ENCODE assay signal across 10 cellular contexts in the genomic region with DNA sequence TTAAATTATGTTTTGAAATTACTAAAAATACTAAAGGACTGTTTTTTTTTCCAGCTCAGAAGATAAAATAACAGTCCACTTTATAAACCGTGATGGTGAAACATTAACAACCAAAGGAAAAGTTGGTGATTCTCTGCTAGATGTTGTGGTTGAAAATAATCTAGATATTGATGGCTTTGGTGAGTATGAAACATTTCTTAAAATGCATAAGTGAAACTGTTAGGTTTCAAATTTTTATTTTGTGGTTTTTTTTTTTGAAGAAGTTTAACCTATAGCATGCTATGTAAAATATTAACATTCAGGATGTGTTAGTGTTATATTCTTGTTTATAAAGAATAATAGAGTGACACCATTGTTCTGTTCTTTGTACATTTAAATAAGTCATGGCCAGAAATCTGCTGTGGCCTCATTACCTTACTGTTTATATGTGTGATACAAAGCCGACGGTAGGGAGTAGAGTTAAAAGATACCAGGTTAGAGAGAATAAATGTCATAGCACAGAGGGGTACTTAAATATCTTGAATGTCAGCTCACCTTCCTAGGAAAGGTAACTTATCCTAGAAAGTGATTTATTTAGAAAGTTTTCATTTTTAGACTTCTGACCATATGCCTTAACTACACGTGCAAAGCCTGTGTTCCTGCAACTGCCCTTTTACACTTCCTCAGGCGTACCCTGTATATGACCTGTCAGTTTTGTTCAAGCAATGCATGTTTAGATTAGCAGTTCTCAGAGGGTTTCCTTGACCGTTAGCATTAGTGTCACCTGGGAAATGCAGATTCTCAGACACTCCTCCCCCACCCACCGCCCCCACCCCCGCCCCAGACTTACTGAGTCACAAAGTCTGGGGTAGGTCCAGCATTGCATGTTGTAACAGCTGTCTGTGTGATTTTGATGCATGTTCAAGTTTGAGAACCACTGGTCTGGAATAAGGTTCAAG. TPM values are rescaled to one million over a fixed set of nuclear protein-coding genes. Genes with fewer than 3 reads are reported as not detected.
DNase-seq lines count a peak whose midpoint lies in the region; ATAC-seq, FAIRE-seq and TF ChIP-seq lines count a peak whose summit lies in the region.
"Had no signal": no experiment of that assay in that cellular context is flagged by ENCODE, and none has a peak within 500 bp of the region (broad histone marks: within the 10 kb centered on the region; RNA-seq: fewer than 3 reads in every experiment).

No MANE protein-coding gene starts in this region.

- TF ChIP-seq CTCF in body of pancreas (IDR thresholded peaks at IDR 0.05) (no peak), osteocyte (IDR thresholded peaks at IDR 0.05) (no peak)

- H3K4me3 ChIP-seq in body of pancreas (no peak overlapping the region), small intestine (ENCODE audit: low read depth in 1 of 2, low read length in 2 of 2) (no peak overlapping the region)
- H3K4me3 ChIP-seq: SJSA1 had no signal

- peaks cover 43% of the 10 kb centered on the region for H3K36me3 Mint-ChIP-seq in activated CD4-positive, alpha-beta T cell treated with anti-CD3 and anti-CD28 coated beads for 36 hours (ENCODE audit: low read depth)
- peaks cover 34% of the 10 kb centered on the region for H3K36me3 Mint-ChIP-seq in activated CD4-positive, alpha-beta T cell treated with anti-CD3 and anti-CD28 coated beads, Interleukin-2, amount 10 ng/mL, durations not matched to agents 7 days and 5 days (ENCODE audit: low read depth)
- H3K36me3 Mint-ChIP-seq in activated naive CD8-positive, alpha-beta T cell treated with anti-CD3 and anti-CD28 coated beads, Interleukin-2, amount 50 U/mL, for 24 hours (ENCODE audit: low read depth), result peaks cover 40% of the 10 kb centered on the region
- H3K36me3 Mint-ChIP-seq in T-cell (peaks cover 34% of the 10 kb centered on the region), osteocyte (ENCODE audit: unreplicated experiment) (peaks cover 29% of the 10 kb centered on the region)

- H3K4me3 Mint-ChIP-seq in activated CD4-positive, alpha-beta T cell treated with anti-CD3 and anti-CD28 coated beads for 36 hours, result no peak overlapping the region
- H3K4me3 Mint-ChIP-seq in activated CD4-positive, alpha-beta T cell treated with anti-CD3 and anti-CD28 coated beads, Interleukin-2, amount 10 ng/mL, durations not matched to agents 7 days and 5 days, result no peak overlapping the region
- no peak overlapping the region for H3K4me3 Mint-ChIP-seq in activated naive CD8-positive, alpha-beta T cell treated with anti-CD3 and anti-CD28 coated beads, Interleukin-2, amount 50 U/mL, for 24 hours
- H3K4me3 Mint-ChIP-seq in T-cell (no peak overlapping the region), osteocyte (ENCODE audit: unreplicated experiment) (no peak overlapping the region)

- no peaks in the 10 kb centered on the region for H3K27me3 ChIP-seq in body of pancreas
- H3K27me3 ChIP-seq in small intestine (ENCODE audit: control insufficient read depth in 2 of 2, insufficient read depth in 2 of 2, low read length in 2 of 2), result no peaks in the 10 kb centered on the region
- H3K27me3 ChIP-seq: SJSA1 had no signal

- no peaks in the 10 kb centered on the region for H3K27me3 Mint-ChIP-seq in activated CD4-positive, alpha-beta T cell treated with anti-CD3 and anti-CD28 coated beads for 36 hours
- no peaks in the 10 kb centered on the region for H3K27me3 Mint-ChIP-seq in activated CD4-positive, alpha-beta T cell treated with anti-CD3 and anti-CD28 coated beads, Interleukin-2, amount 10 ng/mL, durations not matched to agents 7 days and 5 days
- no peaks in the 10 kb centered on the region for H3K27me3 Mint-ChIP-seq in activated naive CD8-positive, alpha-beta T cell treated with anti-CD3 and anti-CD28 coated beads, Interleukin-2, amount 50 U/mL, for 24 hours
- no peaks in the 10 kb centered on the region for H3K27me3 Mint-ChIP-seq in T-cell
- no peaks in the 10 kb centered on the region for H3K27me3 Mint-ChIP-seq in osteocyte (ENCODE audit: unreplicated experiment)

- ATAC-seq in activated CD4-positive, alpha-beta T cell treated with anti-CD3 and anti-CD28 coated beads for 36 hours, result peak; percentile 16
- ATAC-seq in HG03064 (IDR thresholded peaks at IDR 0.05; ENCODE audit: low read depth, unreplicated experiment) (peak; percentile 61), body of pancreas (peak; percentile 45), T-cell (replicated peaks in 1 of 4) (no peak)
- no peak for ATAC-seq in activated naive CD8-positive, alpha-beta T cell treated with anti-CD3 and anti-CD28 coated beads, Interleukin-2, amount 50 U/mL, for 24 hours

- TF ChIP-seq POLR2A in body of pancreas (IDR thresholded peaks at IDR 0.05), result no peak

- CTCF ChIA-PET in activated CD4-positive, alpha-beta T cell treated with anti-CD3 and anti-CD28 coated beads for 36 hours (lab: Charles Lee), result interaction anchor here (0.7 to 5.7 kb wide), 6 partner anchors 10 to 236 kb away, joined by 3 to 85 read pairs (median 4); no protein-coding TSS in a partner anchor
- CTCF ChIA-PET in activated CD4-positive, alpha-beta T cell treated with anti-CD3 and anti-CD28 coated beads, Interleukin-2, amount 10 ng/mL, durations not matched to agents 7 days and 5 days (lab: Charles Lee), result interaction anchor here (1.2 to 2.2 kb wide), 2 partner anchors 10 to 244 kb away, joined by 3 to 10 read pairs; no protein-coding TSS in a partner anchor
- CTCF ChIA-PET in T-cell (lab: Charles Lee), result interaction anchor here (0.6 to 7.6 kb wide), 16 partner anchors 9 to 1011 kb away, joined by 3 to 119 read pairs (median 4); no protein-coding TSS in a partner anchor

- no peak for FAIRE-seq in small intestine (lab: Jason Lieb, UNC)

- H3K9me3 Mint-ChIP-seq in activated CD4-positive, alpha-beta T cell treated with anti-CD3 and anti-CD28 coated beads for 36 hours (ENCODE audit: low read depth), result no peaks in the 10 kb centered on the region
- peaks cover 6% of the 10 kb centered on the region for H3K9me3 Mint-ChIP-seq in activated CD4-positive, alpha-beta T cell treated with anti-CD3 and anti-CD28 coated beads, Interleukin-2, amount 10 ng/mL, durations not matched to agents 7 days and 5 days
- H3K9me3 Mint-ChIP-seq in activated naive CD8-positive, alpha-beta T cell treated with anti-CD3 and anti-CD28 coated beads, Interleukin-2, amount 50 U/mL, for 24 hours, result peaks cover 1% of the 10 kb centered on the region
- H3K9me3 Mint-ChIP-seq in T-cell, result peaks cover 0 to 2% (median 0%) of the 10 kb centered on the region in 3 donors
- peaks cover 17% of the 10 kb centered on the region for H3K9me3 Mint-ChIP-seq in osteocyte (ENCODE audit: unreplicated experiment)

- no peak overlapping the region for H3K27ac Mint-ChIP-seq in activated CD4-positive, alpha-beta T cell treated with anti-CD3 and anti-CD28 coated beads for 36 hours
- H3K27ac Mint-ChIP-seq in activated CD4-positive, alpha-beta T cell treated with anti-CD3 and anti-CD28 coated beads, Interleukin-2, amount 10 ng/mL, durations not matched to agents 7 days and 5 days, result no peak overlapping the region
- no peak overlapping the region for H3K27ac Mint-ChIP-seq in activated naive CD8-positive, alpha-beta T cell treated with anti-CD3 and anti-CD28 coated beads, Interleukin-2, amount 50 U/mL, for 24 hours
- H3K27ac Mint-ChIP-seq in T-cell (no peak overlapping the region), osteocyte (ENCODE audit: unreplicated experiment) (no peak overlapping the region)

- H3K36me3 ChIP-seq in body of pancreas (replicated peaks in 1 of 2; ENCODE audit: insufficient read depth in 1 of 2, low read depth in 2 of 2), result peaks cover 0 to 5% of the 10 kb centered on the region in 2 donors
- peaks cover 0 to 4% of the 10 kb centered on the region in 2 donors for H3K36me3 ChIP-seq in small intestine (ENCODE audit: control insufficient read depth in 2 of 2, insufficient read depth in 2 of 2, low read length in 2 of 2)

- intact Hi-C loops in activated CD4-positive, alpha-beta T cell treated with anti-CD3 and anti-CD28 coated beads for 36 hours (cut with DNase I, micrococcal nuclease), result loop anchor here in 1 of 2 experiments (10.0 kb wide), 1 partner anchor 1089 kb away; no protein-coding TSS in a partner anchor
- intact Hi-C loops in body of pancreas (cut with DNase I), result no loop called here

- H3K9me3 ChIP-seq in body of pancreas (no peaks in the 10 kb centered on the region), small intestine (ENCODE audit: control insufficient read depth, low read depth) (no peaks in the 10 kb centered on the region)
- H3K9me3 ChIP-seq: SJSA1 had no signal

- 29 to 41% methylated on average over 6 to 8 of the region's 8 CpGs for WGBS in body of pancreas, 2 donors
- 32 to 52% (median 39%) methylated on average over 8 of the region's 8 CpGs for WGBS in small intestine, 3 donors

- H3K27ac ChIP-seq in body of pancreas, result peak overlapping the region in 2 of 4 donors; percentile 3 to 73
- no peak overlapping the region for H3K27ac ChIP-seq in small intestine (ENCODE audit: low read depth in 1 of 2, low read length in 1 of 2)
- H3K27ac ChIP-seq: SJSA1 had no signal

- POLR2A ChIA-PET in activated CD4-positive, alpha-beta T cell treated with anti-CD3 and anti-CD28 coated beads for 36 hours (lab: Charles Lee), result no interaction called here
- POLR2A ChIA-PET in activated CD4-positive, alpha-beta T cell treated with anti-CD3 and anti-CD28 coated beads, Interleukin-2, amount 10 ng/mL, durations not matched to agents 7 days and 5 days (lab: Charles Lee), result interaction anchor here (0.5 kb wide), 1 partner anchor 1509 kb away, joined by 6 read pairs; no protein-coding TSS in a partner anchor
- POLR2A ChIA-PET in T-cell (lab: Charles Lee), result interaction anchor here in 1 of 2 donors (0.6 to 0.9 kb wide), 2 partner anchors 75 to 234 kb away, joined by 3 to 9 read pairs; no protein-coding TSS in a partner anchor

- peaks cover 63% of the 10 kb centered on the region for H3K4me1 Mint-ChIP-seq in activated CD4-positive, alpha-beta T cell treated with anti-CD3 and anti-CD28 coated beads for 36 hours
- H3K4me1 Mint-ChIP-seq in activated CD4-positive, alpha-beta T cell treated with anti-CD3 and anti-CD28 coated beads, Interleukin-2, amount 10 ng/mL, durations not matched to agents 7 days and 5 days, result peaks cover 47% of the 10 kb centered on the region
- peaks cover 64% of the 10 kb centered on the region for H3K4me1 Mint-ChIP-seq in activated naive CD8-positive, alpha-beta T cell treated with anti-CD3 and anti-CD28 coated beads, Interleukin-2, amount 50 U/mL, for 24 hours
- peaks cover 59 to 70% (median 64%) of the 10 kb centered on the region in 3 donors for H3K4me1 Mint-ChIP-seq in T-cell
- peaks cover 57% of the 10 kb centered on the region for H3K4me1 Mint-ChIP-seq in osteocyte (ENCODE audit: unreplicated experiment)

- DNase-seq in activated CD4-positive, alpha-beta T cell treated with anti-CD3 and anti-CD28 coated beads for 36 hours, result no peak
- DNase-seq in activated CD4-positive, alpha-beta T cell treated with anti-CD3 and anti-CD28 coated beads, Interleukin-2, amount 10 ng/mL, durations not matched to agents 7 days and 5 days, result no peak
- DNase-seq in body of pancreas, result peak in 1 of 4 donors; percentile 31
- peak; percentile 3 for DNase-seq in small intestine
- no peak for DNase-seq in activated naive CD8-positive, alpha-beta T cell treated with anti-CD3 and anti-CD28 coated beads, Interleukin-2, amount 50 U/mL, for 24 hours
- no peak for DNase-seq in T-cell
- DNase-seq in osteocyte (ENCODE audit: extremely low spot score, unreplicated experiment), result no peak
- DNase-seq: hypothalamus had no signal

- H3K4me1 ChIP-seq in body of pancreas, result peaks cover 50% of the 10 kb centered on the region
- peaks cover 5 to 13% of the 10 kb centered on the region in 2 donors for H3K4me1 ChIP-seq in small intestine (ENCODE audit: control insufficient read depth in 2 of 2, insufficient read depth in 1 of 2, low read depth in 1 of 2, low read length in 1 of 2)

RNA-seq across cellular contexts. Expression of gene FDX1, which starts 6.3 kb away (rescaled TPM):
- total RNA-seq in activated CD4-positive, alpha-beta T cell treated with anti-CD3 and anti-CD28 coated beads for 36 hours, result 10 to 100 TPM in 1 of 2 experiments, 1 to 10 TPM in 1; 8.2 to 13.1 TPM
- 1 to 10 TPM; 8.2 to 8.8 TPM for total RNA-seq in activated CD4-positive, alpha-beta T cell treated with anti-CD3 and anti-CD28 coated beads, Interleukin-2, amount 10 ng/mL, durations not matched to agents 7 days and 5 days
- total RNA-seq in body of pancreas, result 10 to 100 TPM; 14.0 to 15.2 TPM
- 10 to 100 TPM; 20.4 to 47.0 (median 31.3) TPM for polyA plus RNA-seq in small intestine
- 10 to 100 TPM in 4 of 5 donors, 1 to 10 TPM in 1; 9.1 to 12.5 (median 10.1) TPM for total RNA-seq in T-cell
- 6.3 and 7.1 TPM in 2 replicates for total RNA-seq in osteocyte

Comparison
In these comparisons a context has a peak if more than half of its experiments do, and no peak if none do; other contexts are left out.
1. ATAC-seq: peak in activated CD4-positive, alpha-beta T cell treated with anti-CD3 and anti-CD28 coated beads for 36 hours (single experiment), HG03064 (single experiment) and body of pancreas (single experiment); none in activated naive CD8-positive, alpha-beta T cell treated with anti-CD3 and anti-CD28 coated beads, Interleukin-2, amount 50 U/mL, for 24 hours (single experiment) and T-cell (0 of 4).